ENCODE assay signal across 12 cellular contexts in genomic region chr17:42809250-42809649, GRCh38. TPM values are rescaled to one million over a fixed set of nuclear protein-coding genes. Genes with fewer than 3 reads are reported as not detected.
DNase-seq lines count a peak whose midpoint lies in the region; ATAC-seq and TF ChIP-seq lines count a peak whose summit lies in the region.
"Had no signal": no experiment of that assay in that cellular context is flagged by ENCODE, and none has a peak within 500 bp of the region (broad histone marks: within the 10 kb centered on the region; RNA-seq: fewer than 3 reads in every experiment).

No MANE protein-coding gene starts in this region.

- DNase-seq in AG08396 (ENCODE audit: low spot score): peak; percentile 84
- peak; percentile 95 for DNase-seq in MG63
- DNase-seq in epithelial cell of esophagus (ENCODE audit: low read depth): peak; percentile 83
- no peak for DNase-seq in nephron progenitor cell
- no peak for DNase-seq in NCI-H187 (lab: John Stamatoyannopoulos, UW)
- no peak for DNase-seq in osteocyte (ENCODE audit: extremely low spot score, unreplicated experiment)
- no peak for DNase-seq in GM20000 (ENCODE audit: low spot score)
- DNase-seq: activated CD4-positive, CD25-positive, alpha-beta regulatory T cell treated with anti-CD3 and anti-CD28 coated beads, Interleukin-2, amount 50 U/mL, for 72 hours; mesendoderm; stimulated activated naive B cell treated with anti-CD40 and anti-IgM and Interleukin-4, amounts not matched to agents 10 μg/mL and 1 μg/mL and 100 μg/mL, for 72 hours had no signal

- H3K4me3 ChIP-seq in MG63 (no peak overlapping the region), epithelial cell of esophagus (ENCODE audit: low read length) (no peak overlapping the region)

- H3K4me3 Mint-ChIP-seq in nephron progenitor cell (no peak overlapping the region), osteocyte (ENCODE audit: unreplicated experiment) (no peak overlapping the region)
- H3K4me3 Mint-ChIP-seq: activated naive CD4-positive, alpha-beta T cell treated with anti-CD3 and anti-CD28 coated beads, Interleukin-2, amount 50 U/mL, for 24 hours; stimulated activated naive B cell treated with anti-CD40 and anti-IgM and Interleukin-4, amounts not matched to agents 10 μg/mL and 1 μg/mL and 100 μg/mL, for 72 hours had no signal

- no peak for ATAC-seq in HG02763 (IDR thresholded peaks at IDR 0.05; ENCODE audit: unreplicated experiment)
- ATAC-seq: stimulated activated naive B cell treated with anti-CD40 and anti-IgM and Interleukin-4, amounts not matched to agents 10 μg/mL and 1 μg/mL and 100 μg/mL, for 72 hours had no signal

- H3K36me3 Mint-ChIP-seq in nephron progenitor cell (ENCODE audit: low read depth) (peaks cover 26% of the 10 kb centered on the region), osteocyte (ENCODE audit: unreplicated experiment) (peaks cover 25% of the 10 kb centered on the region)

- no peak for TF ChIP-seq CTCF in epithelial cell of esophagus (IDR thresholded peaks at IDR 0.05; ENCODE audit: insufficient read depth, low read depth, low read length, missing control alignments)
- no peak for TF ChIP-seq CTCF in nephron progenitor cell (IDR thresholded peaks at IDR 0.05)
- TF ChIP-seq CTCF in osteocyte (IDR thresholded peaks at IDR 0.05): no peak
- TF ChIP-seq CTCF in GM20000 (IDR thresholded peaks at IDR 0.05; ENCODE audit: extremely low read depth, missing control alignments): no peak

- H3K4me1 Mint-ChIP-seq in nephron progenitor cell (peaks cover 18% of the 10 kb centered on the region), osteocyte (ENCODE audit: unreplicated experiment) (no peaks in the 10 kb centered on the region)
- H3K4me1 Mint-ChIP-seq: activated naive CD4-positive, alpha-beta T cell treated with anti-CD3 and anti-CD28 coated beads, Interleukin-2, amount 50 U/mL, for 24 hours had no signal

- H3K27me3 ChIP-seq in MG63: no peaks in the 10 kb centered on the region

- H3K27ac Mint-ChIP-seq in nephron progenitor cell: peak overlapping the region; percentile 47
- no peak overlapping the region for H3K27ac Mint-ChIP-seq in osteocyte (ENCODE audit: unreplicated experiment)
- H3K27ac Mint-ChIP-seq: stimulated activated naive B cell treated with anti-CD40 and anti-IgM and Interleukin-4, amounts not matched to agents 10 μg/mL and 1 μg/mL and 100 μg/mL, for 72 hours had no signal

- H3K9me3 Mint-ChIP-seq in nephron progenitor cell (no peaks in the 10 kb centered on the region), osteocyte (ENCODE audit: unreplicated experiment) (no peaks in the 10 kb centered on the region)
- H3K9me3 Mint-ChIP-seq: activated naive CD4-positive, alpha-beta T cell treated with anti-CD3 and anti-CD28 coated beads, Interleukin-2, amount 50 U/mL, for 24 hours; stimulated activated naive B cell treated with anti-CD40 and anti-IgM and Interleukin-4, amounts not matched to agents 10 μg/mL and 1 μg/mL and 100 μg/mL, for 72 hours had no signal

- no peaks in the 10 kb centered on the region for H3K27me3 Mint-ChIP-seq in nephron progenitor cell (ENCODE audit: low read depth, poor library complexity)
- peaks cover 2% of the 10 kb centered on the region for H3K27me3 Mint-ChIP-seq in osteocyte (ENCODE audit: unreplicated experiment)
- H3K27me3 Mint-ChIP-seq: activated naive CD4-positive, alpha-beta T cell treated with anti-CD3 and anti-CD28 coated beads, Interleukin-2, amount 50 U/mL, for 24 hours; stimulated activated naive B cell treated with anti-CD40 and anti-IgM and Interleukin-4, amounts not matched to agents 10 μg/mL and 1 μg/mL and 100 μg/mL, for 72 hours had no signal

- no peaks in the 10 kb centered on the region for H3K9me3 ChIP-seq in MG63

- peaks cover 28% of the 10 kb centered on the region for H3K36me3 ChIP-seq in MG63

RNA-seq across cellular contexts. Expression of gene CNTD1, which starts 10.6 kb away (rescaled TPM):
- not detected in 2 replicates for total RNA-seq in MG63 (2014; rRNA removed; shearing (Covaris generic); ENCODE audit: low replicate concordance)
- total RNA-seq in osteocyte: 0.31 and 0.51 TPM in 2 replicates

RNA-seq across cellular contexts. Expression of gene COA3, which starts 10.7 kb away (rescaled TPM):
- total RNA-seq in MG63 (2014; rRNA removed; shearing (Covaris generic); ENCODE audit: low replicate concordance): 65.1 and 90.5 TPM in 2 replicates
- 51.2 and 51.5 TPM in 2 replicates for total RNA-seq in osteocyte

RNA-seq across cellular contexts. Expression of gene BECN1, which starts 14.8 kb away (rescaled TPM):
- total RNA-seq in MG63 (2014; rRNA removed; shearing (Covaris generic); ENCODE audit: low replicate concordance): 85.0 and 209 TPM in 2 replicates
- 68.1 and 69.1 TPM in 2 replicates for total RNA-seq in osteocyte

RNA-seq across cellular contexts. Expression of gene PSME3, which starts 23.9 kb away (rescaled TPM):
- total RNA-seq in MG63 (2014; rRNA removed; shearing (Covaris generic); ENCODE audit: low replicate concordance): 72.7 and 82.0 TPM in 2 replicates
- 111 and 121 TPM in 2 replicates for total RNA-seq in osteocyte

RNA-seq across cellular contexts. Expression of gene WNK4, which starts 28.8 kb away (rescaled TPM):
- total RNA-seq in MG63 (2014; rRNA removed; shearing (Covaris generic); ENCODE audit: low replicate concordance): not detected in 2 replicates
- 0.16 TPM in 2 replicates for total RNA-seq in osteocyte

Comparison
In these comparisons a context has a peak if more than half of its experiments do, and no peak if none do; other contexts are left out.
1. DNase-seq: peak in AG08396 (single experiment), MG63 (single experiment) and epithelial cell of esophagus (single experiment); none in nephron progenitor cell (single experiment), NCI-H187 (0 of 2), osteocyte (single experiment) and GM20000 (single experiment).